ENCODE assay signal across 8 cellular contexts in genomic region chr20:8721098-8721497, GRCh38.
A peak's percentile ranks its signal among the peaks of the same experiment; 100 is the strongest.
DNase-seq lines count a peak whose midpoint lies in the region; ATAC-seq and TF ChIP-seq lines count a peak whose summit lies in the region.

No MANE protein-coding gene starts in this region.

- no peak overlapping the region for H3K27ac ChIP-seq in heart right ventricle

- H3K36me3 ChIP-seq in heart right ventricle = peaks cover 0 to 26% (median 0%) of the 10 kb centered on the region in 9 donors

- TF ChIP-seq CTCF in heart right ventricle (IDR thresholded peaks at IDR 0.05) = peak; percentile 34 to 90 (median 81)
- TF ChIP-seq CTCF in retinal pigment epithelial cell (conservative IDR thresholded peaks at IDR 0.05; ENCODE audit: low read depth, low read length) = peak; percentile 81

- H3K4me3 ChIP-seq in heart right ventricle = no peak overlapping the region
- H3K4me3 ChIP-seq in retinal pigment epithelial cell (ENCODE audit: low read length) = no peak overlapping the region

- ATAC-seq in HG02884 (IDR thresholded peaks at IDR 0.05; ENCODE audit: unreplicated experiment) = peak; percentile 51
- ATAC-seq in heart right ventricle = peak; percentile 59 to 89 (median 84)
- ATAC-seq in GM18498 (IDR thresholded peaks at IDR 0.05; ENCODE audit: unreplicated experiment) = no peak

- H3K27me3 ChIP-seq in heart right ventricle = no peaks in the 10 kb centered on the region

- H3K4me1 ChIP-seq in heart right ventricle = peaks cover 0 to 12% (median 0%) of the 10 kb centered on the region in 9 donors

- DNase-seq in EH (ENCODE audit: low read depth) (peak; percentile 70), NCI-H345 treated with DMSO at 0.1 percent for 48 hours (lab: John Stamatoyannopoulos, UW; ENCODE audit: unreplicated experiment) (peak; percentile 69), heart right ventricle (peak in 1 of 2 donors; percentile 50), retinal pigment epithelial cell (ENCODE audit: low read depth) (peak; percentile 17)
- DNase-seq in activated CD4-positive, alpha-beta T cell treated with anti-CD3 and anti-CD28 coated beads, Interleukin-2, amount 50 U/mL, for 48 hours = peak; percentile 3 to 8
- DNase-seq in effector CD4-positive, alpha-beta T cell = no peak

- 20 to 26% methylated on average over 5 of the region's 5 CpGs for WGBS in heart right ventricle, 2 donors

- H3K9me3 ChIP-seq in heart right ventricle = peaks cover 0 to 6% (median 0%) of the 10 kb centered on the region in 11 donors

- intact Hi-C loops in heart right ventricle (cut with DNase I) = loop anchor here (1.0 to 10.0 kb wide), 14 partner anchors 329 to 786 kb away; partner anchors contain the start of gene PLCB1 (in 7 of the 10)
